In the genomic region with DNA sequence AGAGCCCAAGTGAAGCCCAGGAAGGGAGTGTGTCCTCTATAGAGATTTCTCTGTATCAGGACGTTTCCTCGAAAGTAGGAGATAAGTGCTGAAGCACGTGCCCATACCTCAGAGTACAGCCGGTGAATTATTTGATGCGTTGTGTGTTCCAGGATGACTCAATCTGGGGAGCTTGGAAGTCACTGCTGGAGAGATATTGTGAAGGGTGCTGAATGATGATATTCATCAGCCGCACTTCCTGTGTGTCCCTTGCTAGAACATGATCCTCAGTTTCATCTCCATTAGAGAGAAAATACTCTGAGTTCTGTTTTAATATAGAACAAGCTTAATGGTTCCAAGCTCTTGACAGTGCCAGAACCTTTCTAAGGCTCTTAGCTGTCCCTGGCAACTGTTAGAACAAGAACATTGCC, we compare ENCODE assay signal across 19 cellular contexts.
DNase-seq lines count a peak whose midpoint lies in the region; ATAC-seq and TF ChIP-seq lines count a peak whose summit lies in the region.
"Had no signal": no experiment of that assay in that cellular context is flagged by ENCODE, and none has a peak within 500 bp of the region (broad histone marks: within the 10 kb centered on the region; RNA-seq: fewer than 3 reads in every experiment).

No MANE protein-coding gene starts in this region.

- ATAC-seq in HG02588 (IDR thresholded peaks at IDR 0.05; ENCODE audit: unreplicated experiment) (no peak), GM18858 (IDR thresholded peaks at IDR 0.05; ENCODE audit: unreplicated experiment) (no peak), HG03457 (IDR thresholded peaks at IDR 0.05; ENCODE audit: unreplicated experiment) (no peak)
- ATAC-seq: GM23338 had no signal

- DNase-seq in EL (peak; percentile 77), M059J (ENCODE audit: low read depth) (peak; percentile 66), fibroblast of mammary gland (ENCODE audit: low read depth) (peak; percentile 50), mucosa of gallbladder (ENCODE audit: low spot score) (peak; percentile 15), DMS53 (lab: John Stamatoyannopoulos, UW) (no peak)
- DNase-seq: activated naive CD4-positive, alpha-beta T cell; activated T-cell treated with anti-CD3 and anti-CD28 coated beads for 4 hours; erythroblast; GF-D8; hippocampal formation; Karpas-422; NCI-H1417; NCI-H2171 treated with DMSO at 0.1 percent for 48 hours; NCI-H82; stimulated activated CD4-positive, alpha-beta T cell treated with anti-CD3 and anti-CD28 coated beads, Interleukin-2, amount 100 ng/mL, for 48 hours had no signal

- H3K4me3 ChIP-seq in fibroblast of mammary gland (ENCODE audit: control insufficient read depth, low read depth, low read length) = no peak overlapping the region
- H3K4me3 ChIP-seq: GM23338 had no signal

- TF ChIP-seq CTCF in fibroblast of mammary gland (conservative IDR thresholded peaks at IDR 0.05; ENCODE audit: control insufficient read depth, insufficient read depth, low read depth, low read length) = no peak
